In the genomic region with DNA sequence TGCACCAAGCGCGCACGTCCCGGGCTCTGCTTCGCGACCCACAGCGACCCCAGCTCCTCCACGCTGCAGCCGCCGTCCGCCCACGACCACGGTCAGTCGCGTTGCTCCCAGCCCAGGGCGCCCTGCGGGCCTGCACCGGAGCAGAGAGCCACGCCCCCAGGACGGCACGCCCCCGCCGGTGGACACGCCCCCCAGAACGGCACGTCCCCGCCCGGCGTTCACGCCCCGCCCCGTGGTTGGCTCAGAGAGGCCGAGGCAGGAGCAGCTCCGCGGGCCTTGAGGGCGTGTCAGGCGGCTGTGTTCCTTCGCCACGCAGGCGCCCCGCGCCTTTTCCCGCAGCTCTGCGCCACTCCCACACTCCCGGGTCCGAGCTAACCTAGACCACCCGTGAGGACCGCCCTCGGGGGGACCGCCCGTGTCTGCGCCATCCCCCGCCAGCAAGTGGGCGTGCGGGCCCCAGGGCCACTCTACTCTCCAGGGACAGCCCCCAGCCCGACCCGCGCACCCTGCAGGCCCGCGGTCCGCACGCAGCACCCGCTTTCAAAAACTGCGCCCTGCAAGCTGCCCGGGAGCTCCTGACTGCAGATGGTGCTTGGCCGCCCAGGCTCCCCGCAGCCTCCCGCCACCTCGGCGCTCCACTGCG, we compare ENCODE assay signal across 8 cellular contexts. TPM values are rescaled to one million over a fixed set of nuclear protein-coding genes. Genes with fewer than 3 reads are reported as not detected.
DNase-seq lines count a peak whose midpoint lies in the region; TF ChIP-seq lines count a peak whose summit lies in the region.

TSS of gene RNASET2 (minus strand) at position 107 of the 643 bp plus-strand sequence. CDS start 368 bp downstream, outside the sequence.

- H3K27me3 ChIP-seq in NT2/D1 (ENCODE audit: insufficient read depth, insufficient read length): peaks cover 11% of the 10 kb centered on the region
- H3K27me3 ChIP-seq in endocrine pancreas (ENCODE audit: control insufficient read depth, insufficient read depth, low read length): no peaks in the 10 kb centered on the region

- no peak within 1 kb of the TSS for H3K27ac ChIP-seq in mesodermal cell (ENCODE audit: low read depth, low read length, severe bottlenecking)

- TF ChIP-seq CTCF in GM20000 (IDR thresholded peaks at IDR 0.05; ENCODE audit: extremely low read depth, missing control alignments): no peak

- peak; percentile 86 for DNase-seq in COLO668 (lab: John Stamatoyannopoulos, UW; ENCODE audit: unreplicated experiment)
- DNase-seq in GM20000 (ENCODE audit: low spot score): peak; percentile 95
- DNase-seq in HT-29 (ENCODE audit: low spot score): peak; percentile 91
- peak; percentile 74 for DNase-seq in NT2/D1 (ENCODE audit: low read depth, low spot score)
- DNase-seq in activated CD8-positive, alpha-beta memory T cell treated with anti-CD3 and anti-CD28 coated beads, Interleukin-2, amount 50 U/mL, for 1 hour (ENCODE audit: extremely low read depth): peak; percentile 85
- peak; percentile 99 for DNase-seq in stimulated activated CD8-positive, alpha-beta memory T cell treated with anti-CD3 and anti-CD28 coated beads, Interleukin-15, amount 100 ng/mL, for 24 hours (ENCODE audit: low read depth)

- H3K9ac ChIP-seq in NT2/D1 (ENCODE audit: insufficient read length, low read depth) (peak within 1 kb of the TSS; percentile 83), endocrine pancreas (ENCODE audit: control insufficient read depth, insufficient read depth, low read length) (peak within 1 kb of the TSS; percentile 50)

- 1 to 2% methylated on average over 63 to 70 of the region's 71 CpGs for WGBS in mesodermal cell (ENCODE audit: insufficient coverage in 2 of 2), 2 experiments

- H3K36me3 ChIP-seq in NT2/D1 (ENCODE audit: insufficient read depth, insufficient read length, low read length) (peaks cover 3% of the 10 kb centered on the region), endocrine pancreas (ENCODE audit: control insufficient read depth, insufficient read depth, low read length) (no peaks in the 10 kb centered on the region), mesodermal cell (ENCODE audit: control insufficient read depth, insufficient read depth, low read length) (no peaks in the 10 kb centered on the region)

- H3K9me3 ChIP-seq in NT2/D1 (ENCODE audit: insufficient read depth, low read length) (peaks cover 7% of the 10 kb centered on the region; the same call in 1 of the 2 replicates), endocrine pancreas (ENCODE audit: control insufficient read depth, low read length) (no peaks in the 10 kb centered on the region), mesodermal cell (ENCODE audit: control insufficient read depth, low read length) (no peaks in the 10 kb centered on the region)

- H3K4me3 ChIP-seq in NT2/D1 (ENCODE audit: insufficient read length, low read depth) (peak within 1 kb of the TSS; percentile 67), endocrine pancreas (ENCODE audit: control insufficient read depth, insufficient read depth, low read length) (no peak within 1 kb of the TSS), mesodermal cell (ENCODE audit: extremely low read depth, insufficient read depth, low read length, poor library complexity, severe bottlenecking) (peak within 1 kb of the TSS; percentile 67)

- H3K4me1 ChIP-seq in NT2/D1 (ENCODE audit: insufficient read depth, insufficient read length) (no peaks in the 10 kb centered on the region), endocrine pancreas (ENCODE audit: control insufficient read depth, insufficient read depth, low read length) (no peaks in the 10 kb centered on the region), mesodermal cell (ENCODE audit: control insufficient read depth, insufficient read depth, low read length, poor library complexity, severe bottlenecking) (peaks cover 17% of the 10 kb centered on the region)

RNA-seq across cellular contexts. Expression of gene RNASET2, which starts in this region (rescaled TPM):
- 270 and 281 TPM in 2 replicates for total RNA-seq in HT-29 (2014; rRNA removed; shearing (Covaris generic))
- 18.2 TPM for polyA plus RNA-seq in mesodermal cell (2013, experiment 1 of 2)
- polyA plus RNA-seq in mesodermal cell (2013, experiment 2 of 2): 18.3 TPM
